ENCODE assay signal across 9 cellular contexts in genomic region chr21:31173881-31174555, GRCh38.
DNase-seq lines count a peak whose midpoint lies in the region; ATAC-seq and TF ChIP-seq lines count a peak whose summit lies in the region.
"Had no signal": no experiment of that assay in that cellular context is flagged by ENCODE, and none has a peak within 500 bp of the region (broad histone marks: within the 10 kb centered on the region; RNA-seq: fewer than 3 reads in every experiment).

No MANE protein-coding gene starts in this region.

- TF ChIP-seq POLR2A in lower leg skin (IDR thresholded peaks at IDR 0.05) = no peak

- intact Hi-C loops in lower leg skin (cut with DNase I; ENCODE audit: low total_unique reads) = no loop called here

- TF ChIP-seq CTCF in lower leg skin (IDR thresholded peaks at IDR 0.05) = no peak

- H3K36me3 Mint-ChIP-seq in stimulated activated memory B cell treated with anti-CD40 and anti-IgM and Interleukin-4, amounts not matched to agents 10 μg/mL and 1 μg/mL and 100 μg/mL, for 72 hours = no peaks in the 10 kb centered on the region

- no peaks in the 10 kb centered on the region for H3K27me3 Mint-ChIP-seq in stimulated activated memory B cell treated with anti-CD40 and anti-IgM and Interleukin-4, amounts not matched to agents 10 μg/mL and 1 μg/mL and 100 μg/mL, for 72 hours
- H3K27me3 Mint-ChIP-seq: central memory CD8-positive, alpha-beta T cell had no signal

- no peaks in the 10 kb centered on the region for H3K9me3 Mint-ChIP-seq in stimulated activated memory B cell treated with anti-CD40 and anti-IgM and Interleukin-4, amounts not matched to agents 10 μg/mL and 1 μg/mL and 100 μg/mL, for 72 hours
- H3K9me3 Mint-ChIP-seq: central memory CD8-positive, alpha-beta T cell had no signal

- peaks cover 7% of the 10 kb centered on the region for H3K4me1 Mint-ChIP-seq in stimulated activated memory B cell treated with anti-CD40 and anti-IgM and Interleukin-4, amounts not matched to agents 10 μg/mL and 1 μg/mL and 100 μg/mL, for 72 hours

- H3K4me3 Mint-ChIP-seq in stimulated activated memory B cell treated with anti-CD40 and anti-IgM and Interleukin-4, amounts not matched to agents 10 μg/mL and 1 μg/mL and 100 μg/mL, for 72 hours = no peak overlapping the region
- H3K4me3 Mint-ChIP-seq: central memory CD8-positive, alpha-beta T cell had no signal

- ATAC-seq in stimulated activated memory B cell treated with anti-CD40 and anti-IgM and Interleukin-4, amounts not matched to agents 10 μg/mL and 1 μg/mL and 100 μg/mL, for 72 hours = peak; percentile 34
- ATAC-seq in HG03045 (IDR thresholded peaks at IDR 0.05; ENCODE audit: unreplicated experiment) = no peak
- no peak for ATAC-seq in GM18498 (IDR thresholded peaks at IDR 0.05; ENCODE audit: unreplicated experiment)

- H3K4me3 ChIP-seq in lower leg skin (ENCODE audit: low read depth, poor library complexity, severe bottlenecking) = no peak overlapping the region

- 56 to 60% methylated on average over 23 to 25 of the region's 25 CpGs for WGBS in lower leg skin, 2 donors

- no peak overlapping the region for H3K27ac Mint-ChIP-seq in stimulated activated memory B cell treated with anti-CD40 and anti-IgM and Interleukin-4, amounts not matched to agents 10 μg/mL and 1 μg/mL and 100 μg/mL, for 72 hours

- DNase-seq in SK-N-DZ (ENCODE audit: low spot score) = peak; percentile 92
- DNase-seq in activated naive CD4-positive, alpha-beta T cell treated with anti-CD3 and anti-CD28 coated beads, Interleukin-2, amount 50 U/mL, for 16 hours = peak; percentile 71
- DNase-seq in lower leg skin (ENCODE audit: low spot score in 2 of 2) = peak; percentile 33 to 87
- DNase-seq in OCI-M2 (lab: John Stamatoyannopoulos, UW; ENCODE audit: unreplicated experiment) = no peak
- DNase-seq in NCI-H2107 (lab: John Stamatoyannopoulos, UW) = no peak

Comparison
In these comparisons a context has a peak if more than half of its experiments do, and no peak if none do; other contexts are left out.
1. DNase-seq: peak in SK-N-DZ (single experiment), activated naive CD4-positive, alpha-beta T cell treated with anti-CD3 and anti-CD28 coated beads, Interleukin-2, amount 50 U/mL, for 16 hours (single experiment) and lower leg skin (2 of 2); none in OCI-M2 (single experiment) and NCI-H2107 (single experiment).